In the genomic region with DNA sequence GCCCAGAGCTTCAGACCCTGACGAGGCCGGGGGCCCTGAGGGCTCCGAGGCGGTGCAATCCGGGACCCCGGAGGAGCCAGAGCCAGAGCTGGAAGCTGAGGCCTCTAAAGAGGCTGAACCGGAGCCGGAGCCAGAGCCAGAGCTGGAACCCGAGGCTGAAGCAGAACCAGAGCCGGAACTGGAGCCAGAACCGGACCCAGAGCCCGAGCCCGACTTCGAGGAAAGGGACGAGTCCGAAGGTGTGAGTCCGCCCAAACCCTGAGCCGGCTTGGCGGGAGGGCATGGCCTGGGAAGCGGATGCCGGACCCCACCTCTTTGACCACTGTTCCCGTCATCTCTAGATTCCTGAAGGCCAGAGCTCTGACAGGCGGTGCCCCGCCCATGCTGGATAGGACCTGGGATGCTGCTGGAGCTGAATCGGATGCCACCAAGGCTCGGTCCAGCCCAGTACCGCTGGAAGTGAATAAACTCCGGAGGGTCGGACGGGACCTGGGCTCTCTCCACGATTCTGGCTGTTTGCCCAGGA, we compare ENCODE assay signal across 6 cellular contexts. TPM values are rescaled to one million over a fixed set of nuclear protein-coding genes. Genes with fewer than 3 reads are reported as not detected.
DNase-seq lines count a peak whose midpoint lies in the region; ATAC-seq and TF ChIP-seq lines count a peak whose summit lies in the region.

No MANE protein-coding gene starts in this region.

- no peaks in the 10 kb centered on the region for H3K9me3 ChIP-seq in CD8-positive, alpha-beta T cell (ENCODE audit: low read length)
- H3K9me3 ChIP-seq in mucosa of descending colon, result no peaks in the 10 kb centered on the region

- H3K4me1 Mint-ChIP-seq in CD8-positive, alpha-beta T cell (ENCODE audit: low read depth), result peaks cover 38% of the 10 kb centered on the region
- H3K4me1 Mint-ChIP-seq in activated naive CD8-positive, alpha-beta T cell treated with anti-CD3 and anti-CD28 coated beads, Interleukin-2, amount 50 U/mL, for 24 hours, result peaks cover 36% of the 10 kb centered on the region

- no peak for DNase-seq in CD8-positive, alpha-beta T cell
- no peak for DNase-seq in activated naive CD8-positive, alpha-beta T cell treated with anti-CD3 and anti-CD28 coated beads, Interleukin-2, amount 50 U/mL, for 24 hours
- DNase-seq in mucosa of descending colon, result peak in 2 of 3 donors; percentile 40 to 52
- no peak for DNase-seq in medulla oblongata (ENCODE audit: extremely low spot score)

- H3K27ac Mint-ChIP-seq in CD8-positive, alpha-beta T cell, result no peak overlapping the region
- H3K27ac Mint-ChIP-seq in activated naive CD8-positive, alpha-beta T cell treated with anti-CD3 and anti-CD28 coated beads, Interleukin-2, amount 50 U/mL, for 24 hours, result no peak overlapping the region

- no peaks in the 10 kb centered on the region for H3K36me3 Mint-ChIP-seq in CD8-positive, alpha-beta T cell
- no peaks in the 10 kb centered on the region for H3K36me3 Mint-ChIP-seq in activated naive CD8-positive, alpha-beta T cell treated with anti-CD3 and anti-CD28 coated beads, Interleukin-2, amount 50 U/mL, for 24 hours (ENCODE audit: low read depth)

- TF ChIP-seq CTCF in CD8-positive, alpha-beta T cell (IDR thresholded peaks at IDR 0.05), result no peak
- no peak for TF ChIP-seq CTCF in mucosa of descending colon (IDR thresholded peaks at IDR 0.05)

- no peak overlapping the region for H3K27ac ChIP-seq in CD8-positive, alpha-beta T cell (ENCODE audit: low read depth, low read length)

- ATAC-seq in CD8-positive, alpha-beta T cell, result peak; percentile 1
- ATAC-seq in activated naive CD8-positive, alpha-beta T cell treated with anti-CD3 and anti-CD28 coated beads, Interleukin-2, amount 50 U/mL, for 24 hours, result peak; percentile 3
- ATAC-seq in mucosa of descending colon (no peak), HG02981 (IDR thresholded peaks at IDR 0.05; ENCODE audit: unreplicated experiment) (no peak), GM21576 (IDR thresholded peaks at IDR 0.05; ENCODE audit: unreplicated experiment) (no peak)

- H3K4me3 ChIP-seq in CD8-positive, alpha-beta T cell (ENCODE audit: low read depth, low read length), result peak overlapping the region; percentile 51
- no peak overlapping the region for H3K4me3 ChIP-seq in mucosa of descending colon

- H3K4me3 Mint-ChIP-seq in CD8-positive, alpha-beta T cell, result peak overlapping the region; percentile 76
- no peak overlapping the region for H3K4me3 Mint-ChIP-seq in activated naive CD8-positive, alpha-beta T cell treated with anti-CD3 and anti-CD28 coated beads, Interleukin-2, amount 50 U/mL, for 24 hours

- intact Hi-C loops in CD8-positive, alpha-beta T cell (cut with DNase I, micrococcal nuclease), result loop anchor here in 1 of 2 experiments (1.0 kb wide), 1 partner anchor 14 kb away; no protein-coding TSS in a partner anchor
- intact Hi-C loops in mucosa of descending colon (cut with DNase I, micrococcal nuclease), result no loop called here

- H3K36me3 ChIP-seq in CD8-positive, alpha-beta T cell (ENCODE audit: insufficient read depth, low read length), result no peaks in the 10 kb centered on the region
- H3K36me3 ChIP-seq in mucosa of descending colon (ENCODE audit: low read depth), result no peaks in the 10 kb centered on the region

- POLR2A ChIA-PET in CD8-positive, alpha-beta T cell (lab: Charles Lee), result interaction anchor here (1.2 to 1.7 kb wide), 3 partner anchors 14 to 18 kb away, joined by 3 to 5 read pairs (median 4); partner anchors contain the start of gene E2F4

- CTCF ChIA-PET in CD8-positive, alpha-beta T cell (lab: Charles Lee), result interaction anchor here (1.0 to 5.2 kb wide), 5 partner anchors 10 to 197 kb away, joined by 4 to 20 read pairs (median 9); no protein-coding TSS in a partner anchor

- peaks cover 32% of the 10 kb centered on the region for H3K4me1 ChIP-seq in CD8-positive, alpha-beta T cell (ENCODE audit: insufficient read depth, low read length)
- H3K4me1 ChIP-seq in mucosa of descending colon (ENCODE audit: low read depth), result peaks cover 35% of the 10 kb centered on the region

- H3K27me3 Mint-ChIP-seq in CD8-positive, alpha-beta T cell (ENCODE audit: low read depth), result peaks cover 56% of the 10 kb centered on the region
- peaks cover 73% of the 10 kb centered on the region for H3K27me3 Mint-ChIP-seq in activated naive CD8-positive, alpha-beta T cell treated with anti-CD3 and anti-CD28 coated beads, Interleukin-2, amount 50 U/mL, for 24 hours

- peaks cover 12% of the 10 kb centered on the region for H3K27me3 ChIP-seq in CD8-positive, alpha-beta T cell (ENCODE audit: insufficient read depth, low read length)

- H3K9me3 Mint-ChIP-seq in CD8-positive, alpha-beta T cell, result no peaks in the 10 kb centered on the region
- H3K9me3 Mint-ChIP-seq in activated naive CD8-positive, alpha-beta T cell treated with anti-CD3 and anti-CD28 coated beads, Interleukin-2, amount 50 U/mL, for 24 hours, result no peaks in the 10 kb centered on the region

RNA-seq across cellular contexts. Expression of gene NOL3, which starts 4.4 kb away (rescaled TPM):
- under 1 TPM; 0.36 to 0.71 TPM for total RNA-seq in CD8-positive, alpha-beta T cell
- 10 to 100 TPM; 23.5 to 35.9 (median 32.0) TPM for total RNA-seq in mucosa of descending colon

RNA-seq across cellular contexts. Expression of gene MATCAP1, which starts 9.0 kb away (rescaled TPM):
- total RNA-seq in CD8-positive, alpha-beta T cell, result 1 to 10 TPM; 7.7 to 8.0 TPM
- total RNA-seq in mucosa of descending colon, result 10 to 100 TPM; 24.8 to 35.1 (median 29.2) TPM

RNA-seq across cellular contexts. Expression of gene HSF4, which starts 10.2 kb away (rescaled TPM):
- total RNA-seq in CD8-positive, alpha-beta T cell, result 1 to 10 TPM; 5.2 to 9.5 TPM
- 100 to 1,000 TPM in 1 of 3 donors, 10 to 100 TPM in 2; 26.0 to 113 (median 64.4) TPM for total RNA-seq in mucosa of descending colon

RNA-seq across cellular contexts. Expression of gene FBXL8, which starts 15.0 kb away (rescaled TPM):
- 1 to 10 TPM; 4.4 to 6.4 TPM for total RNA-seq in CD8-positive, alpha-beta T cell
- total RNA-seq in mucosa of descending colon, result 10 to 100 TPM; 23.3 to 33.8 (median 24.5) TPM

RNA-seq across cellular contexts. Expression of gene TRADD, which starts 15.1 kb away (rescaled TPM):
- 10 to 100 TPM; 15.5 to 17.1 TPM for total RNA-seq in CD8-positive, alpha-beta T cell
- 10 to 100 TPM; 21.0 to 27.4 (median 26.6) TPM for total RNA-seq in mucosa of descending colon

Comparison
In these comparisons a context has a peak if more than half of its experiments do, and no peak if none do; other contexts are left out.
1. ATAC-seq: peak in CD8-positive, alpha-beta T cell (single experiment) and activated naive CD8-positive, alpha-beta T cell treated with anti-CD3 and anti-CD28 coated beads, Interleukin-2, amount 50 U/mL, for 24 hours (single experiment); none in mucosa of descending colon (single experiment), HG02981 (single experiment) and GM21576 (single experiment).
2. DNase-seq: peak in mucosa of descending colon (2 of 3); none in CD8-positive, alpha-beta T cell (0 of 7), activated naive CD8-positive, alpha-beta T cell treated with anti-CD3 and anti-CD28 coated beads, Interleukin-2, amount 50 U/mL, for 24 hours (single experiment) and medulla oblongata (single experiment).
3. RNA of gene NOL3, which starts 4.4 kb away (total RNA-seq): 23.5 to 35.9 TPM in mucosa of descending colon; 0.36 to 0.71 TPM in CD8-positive, alpha-beta T cell; every median in the first group is over 10 times any median in the second.